ENCODE assay signal across 19 cellular contexts in genomic region chr19:5799247-5800241, GRCh38. TPM values are rescaled to one million over a fixed set of nuclear protein-coding genes. Genes with fewer than 3 reads are reported as not detected.
DNase-seq lines count a peak whose midpoint lies in the region; ATAC-seq and TF ChIP-seq lines count a peak whose summit lies in the region.
"Had no signal": no experiment of that assay in that cellular context is flagged by ENCODE, and none has a peak within 500 bp of the region (broad histone marks: within the 10 kb centered on the region; RNA-seq: fewer than 3 reads in every experiment).

No MANE protein-coding gene starts in this region.

- H3K27ac ChIP-seq in right cardiac atrium (ENCODE audit: low read length): no peak overlapping the region
- H3K27ac ChIP-seq in testis: peak overlapping the region; percentile 15 to 65
- H3K27ac ChIP-seq in PC-3 (ENCODE audit: low read length): no peak overlapping the region
- no peak overlapping the region for H3K27ac ChIP-seq in mammary epithelial cell (ENCODE audit: insufficient read depth, low read depth, low read length)
- H3K27ac ChIP-seq: A549, epithelial cell of prostate, vagina had no signal

- H2AFZ ChIP-seq in PC-3 (ENCODE audit: low read length) (no peak overlapping the region), mammary epithelial cell (ENCODE audit: low read depth, low read length) (no peak overlapping the region)

- H3K4me2 ChIP-seq in PC-3 (ENCODE audit: low read length): no peak overlapping the region
- no peak overlapping the region for H3K4me2 ChIP-seq in mammary epithelial cell (ENCODE audit: insufficient read depth, low read depth, low read length)
- H3K4me2 ChIP-seq: A549 had no signal

- H3K36me3 ChIP-seq in testis (ENCODE audit: low read depth, missing control alignments) (no peaks in the 10 kb centered on the region), PC-3 (ENCODE audit: low read depth, low read length) (no peaks in the 10 kb centered on the region), mammary epithelial cell (ENCODE audit: insufficient read depth, low read length) (no peaks in the 10 kb centered on the region)
- H3K36me3 ChIP-seq: vagina had no signal

- H3K9me2 ChIP-seq in PC-3 (replicated peaks; ENCODE audit: low read length): no peaks in the 10 kb centered on the region

- peak; percentile 53 to 54 for ATAC-seq in right cardiac atrium
- ATAC-seq in PC-3: no peak
- ATAC-seq: A549; activated T-cell treated with anti-CD3 and anti-CD28 coated beads, Interleukin-2, amount 50 U/mL, for 72 hours; naive thymus-derived CD4-positive, alpha-beta T cell; stimulated activated naive CD8-positive, alpha-beta T cell treated with anti-CD3 and anti-CD28 coated beads, Interleukin-15, Interleukin-2, amounts not matched to agents 100 U/mL and 50 U/mL, for 24 hours had no signal

- in situ Hi-C loops in mammary epithelial cell (cut with MboI; ENCODE audit: low sequenced_read_pairs in 2 of 2): loop anchor here in 1 of 2 donors (10.0 kb wide), 1 partner anchor 105 kb away; the partner anchor contains the start of genes NDUFA11 and VMAC

- WGBS in right cardiac atrium: 43% methylated on average over 37 of the region's 37 CpGs
- WGBS in testis, 2 donors: 52 to 74% methylated on average over 17 to 37 of the region's 37 CpGs
- WGBS in mammary epithelial cell (ENCODE audit: low coverage, missing lambda C conversion rate): 91% methylated on average over 27 of the region's 37 CpGs

- intact Hi-C loops in right cardiac atrium (cut with DNase I) (loop anchor here in 3 of 4 donors (5.0 to 10.0 kb wide), 4 partner anchors 93 to 223 kb away; no protein-coding TSS in a partner anchor), testis (cut with DNase I; ENCODE audit: low total_unique reads) (no loop called here), PC-3 (cut with micrococcal nuclease) (loop anchor here (5.0 to 10.0 kb wide), 2 partner anchors 115 to 223 kb away; partner anchors contain the start of genes HSD11B1L and MICOS13), mammary epithelial cell (cut with micrococcal nuclease) (loop anchor here (10.0 kb wide), 1 partner anchor 325 kb away; no protein-coding TSS in a partner anchor)

- DNase-seq in NCI-H82 (lab: John Stamatoyannopoulos, UW) (peak; percentile 61), NCI-H82 treated with DMSO at 0.1 percent for 48 hours (lab: John Stamatoyannopoulos, UW; ENCODE audit: unreplicated experiment) (no peak), UCSD-AML1 (lab: John Stamatoyannopoulos, UW; ENCODE audit: unreplicated experiment) (peak; percentile 76), right cardiac atrium (peak in 2 of 3 donors; percentile 81 to 90), testis (peak; percentile 86), PC-3 (no peak), mammary epithelial cell (no peak)
- DNase-seq in stimulated activated CD4-positive, alpha-beta T cell treated with anti-CD3 and anti-CD28 coated beads, Interleukin-15, amount 100 ng/mL, for 24 hours: no peak
- DNase-seq: activated CD4-positive, alpha-beta T cell treated with anti-CD3 and anti-CD28 coated beads, Interleukin-2, amount 50 U/mL, for 48 hours; activated T-cell treated with anti-CD3 and anti-CD28 coated beads, Interleukin-2, amount 50 U/mL, for 72 hours; naive thymus-derived CD4-positive, alpha-beta T cell; NCI-H1417 treated with DMSO at 0.1 percent for 48 hours; NCI-H526 treated with DMSO at 0.1 percent for 48 hours; RPMI8226; stimulated activated naive CD8-positive, alpha-beta T cell treated with anti-CD3 and anti-CD28 coated beads, Interleukin-15, Interleukin-2, amounts not matched to agents 100 U/mL and 50 U/mL, for 24 hours had no signal

- TF ChIP-seq POLR2A in testis (IDR thresholded peaks at IDR 0.05): no peak

- POLR2A ChIA-PET in PC-3 (lab: Charles Lee; ENCODE audit: unreplicated experiment): no interaction called here

- BruUV-seq in PC-3 (replicated peaks; lab: Mats Ljungman, UMichigan): no TSS peak
- BruUV-seq in mammary epithelial cell (replicated peaks; lab: Mats Ljungman, UMichigan): no TSS peak

- no peaks in the 10 kb centered on the region for H3K27me3 ChIP-seq in right cardiac atrium (ENCODE audit: control insufficient read depth, insufficient read depth)
- H3K27me3 ChIP-seq in testis: no peaks in the 10 kb centered on the region
- no peaks in the 10 kb centered on the region for H3K27me3 ChIP-seq in PC-3 (ENCODE audit: low read length)
- no peaks in the 10 kb centered on the region for H3K27me3 ChIP-seq in mammary epithelial cell (ENCODE audit: insufficient read depth, low read length)

- TF ChIP-seq CTCF in testis (IDR thresholded peaks at IDR 0.05) (no peak), PC-3 (conservative IDR thresholded peaks at IDR 0.05; ENCODE audit: low read depth, low read length) (no peak), mammary epithelial cell (conservative IDR thresholded peaks at IDR 0.05 in 1 of 2, IDR thresholded peaks at IDR 0.05 in 1 of 2; ENCODE audit: extremely low read depth in 1 of 2, insufficient read depth in 1 of 2, low read depth in 1 of 2, low read length in 2 of 2) (no peak)

- CTCF ChIA-PET in PC-3 (lab: Charles Lee): no interaction called here
- CTCF ChIA-PET in mammary epithelial cell (lab: Charles Lee; ENCODE audit: low non-redundant PET): no interaction called here

- no peaks in the 10 kb centered on the region for H3K79me2 ChIP-seq in PC-3 (ENCODE audit: low read length)
- H3K79me2 ChIP-seq in mammary epithelial cell (ENCODE audit: insufficient read depth, low read length): no peaks in the 10 kb centered on the region

- dilution Hi-C loops in mammary epithelial cell (cut with HindIII; ENCODE audit: low sequenced_read_pairs): loop anchor here (10.0 kb wide), 2 partner anchors 165 to 195 kb away; no protein-coding TSS in a partner anchor

- no peaks in the 10 kb centered on the region for H4K20me1 ChIP-seq in PC-3 (ENCODE audit: low read length)
- no peaks in the 10 kb centered on the region for H4K20me1 ChIP-seq in mammary epithelial cell (ENCODE audit: insufficient read depth, low read length)

- H3K4me1 ChIP-seq in right cardiac atrium (ENCODE audit: control insufficient read depth, insufficient read depth, low read length) (no peaks in the 10 kb centered on the region), testis (peaks cover 47% of the 10 kb centered on the region), PC-3 (ENCODE audit: insufficient read depth, low read length) (peaks cover 10% of the 10 kb centered on the region), mammary epithelial cell (ENCODE audit: insufficient read depth, low read length) (peaks cover 6% of the 10 kb centered on the region)

- no peak overlapping the region for H3K9ac ChIP-seq in PC-3 (ENCODE audit: low read length)
- H3K9ac ChIP-seq in mammary epithelial cell (ENCODE audit: insufficient read depth, low read length): no peak overlapping the region

- H3K9me3 ChIP-seq in right cardiac atrium (ENCODE audit: control insufficient read depth, low read length) (no peaks in the 10 kb centered on the region), testis (no peaks in the 10 kb centered on the region), PC-3 (ENCODE audit: low read length) (no peaks in the 10 kb centered on the region), mammary epithelial cell (replicated peaks; ENCODE audit: insufficient read depth, low read length) (no peaks in the 10 kb centered on the region)
- H3K9me3 ChIP-seq: A549, vagina had no signal

- H3K4me3 ChIP-seq in right cardiac atrium (ENCODE audit: low read length) (no peak overlapping the region), testis (no peak overlapping the region), PC-3 (ENCODE audit: low read length) (no peak overlapping the region), mammary epithelial cell (replicated peaks in 1 of 3; ENCODE audit: insufficient read depth in 1 of 3, low read depth in 2 of 3, low read length in 3 of 3) (no peak overlapping the region)
- H3K4me3 ChIP-seq: A549, vagina had no signal

- no peaks in the 10 kb centered on the region for H3F3A ChIP-seq in PC-3 (ENCODE audit: low read length, unreplicated experiment)

RNA-seq across cellular contexts. Expression of gene NRTN, which starts 5.3 kb away (rescaled TPM):
- total RNA-seq in right cardiac atrium: 10 to 100 TPM; 31.6 to 57.1 (median 52.5) TPM
- 31.7 TPM for polyA plus RNA-seq in right cardiac atrium
- total RNA-seq in testis: 10 to 100 TPM in 1 of 2 donors, 1 to 10 TPM in 1; 6.5 to 13.5 TPM
- 1.7 TPM for polyA plus RNA-seq in testis (ENCODE audit: insufficient read depth, low read depth, low replicate concordance)
- total RNA-seq in PC-3 (2014; rRNA removed): 3.9 and 8.8 TPM in 2 replicates
- under 1 TPM in 1 of 2 donors, not detected in 1; 0.17 TPM for total RNA-seq in mammary epithelial cell
- polyA plus RNA-seq in mammary epithelial cell: not detected
- polyA minus RNA-seq in mammary epithelial cell: not detected

RNA-seq across cellular contexts. Expression of gene DUS3L, which starts 8.6 kb away (rescaled TPM):
- total RNA-seq in right cardiac atrium: 10 to 100 TPM; 16.0 to 27.3 (median 19.7) TPM
- 15.5 TPM for polyA plus RNA-seq in right cardiac atrium
- total RNA-seq in testis: 100 to 1,000 TPM in 1 of 2 donors, 10 to 100 TPM in 1; 92.2 to 114 TPM
- 75.6 TPM for polyA plus RNA-seq in testis (ENCODE audit: insufficient read depth, low read depth, low replicate concordance)
- 118 and 148 TPM in 2 replicates for total RNA-seq in PC-3 (2014; rRNA removed)
- 10 to 100 TPM; 25.5 to 47.0 TPM for total RNA-seq in mammary epithelial cell
- polyA plus RNA-seq in mammary epithelial cell: 22.2 TPM
- polyA minus RNA-seq in mammary epithelial cell: 24.1 TPM

RNA-seq across cellular contexts. Expression of gene PRR22, which starts 15.0 kb away (rescaled TPM):
- total RNA-seq in right cardiac atrium: 1 to 10 TPM in 2 of 4 donors, under 1 TPM in 2; 0.74 to 1.7 (median 1.2) TPM
- 0.84 TPM for polyA plus RNA-seq in right cardiac atrium
- total RNA-seq in testis: 10 to 100 TPM; 24.0 to 35.0 TPM
- 54.9 TPM for polyA plus RNA-seq in testis (ENCODE audit: insufficient read depth, low read depth, low replicate concordance)
- total RNA-seq in PC-3 (2014; rRNA removed): 3.5 and 5.6 TPM in 2 replicates
- total RNA-seq in mammary epithelial cell: 1 to 10 TPM in 1 of 2 donors, under 1 TPM in 1; 0.50 to 6.0 TPM
- polyA plus RNA-seq in mammary epithelial cell: 1.00 TPM
- not detected for polyA minus RNA-seq in mammary epithelial cell

RNA-seq across cellular contexts. Expression of gene FUT6, which starts 40.0 kb away (rescaled TPM):
- total RNA-seq in right cardiac atrium (not detected), testis (under 1 TPM; 0.19 to 0.39 TPM), PC-3 (2014; rRNA removed) (0.69 TPM in 1 of 2 replicates, not detected in the other), mammary epithelial cell (under 1 TPM in 1 of 2 donors, not detected in 1; 0.17 TPM)
- polyA plus RNA-seq in right cardiac atrium (not detected), testis (ENCODE audit: insufficient read depth, low read depth, low replicate concordance) (0.84 TPM), mammary epithelial cell (not detected)
- polyA minus RNA-seq in mammary epithelial cell: not detected
- total RNA-seq: naive thymus-derived CD4-positive, alpha-beta T cell; T-helper 2 cell treated with Interferon-gamma antibody and Interleukin-4, amounts not matched to agents 100 ng/mL and 5 ng/mL, for 36 hours had no signal
- polyA plus RNA-seq: A549; naive thymus-derived CD4-positive, alpha-beta T cell had no signal

RNA-seq across cellular contexts. Expression of gene FUT3, which starts 51.7 kb away (rescaled TPM):
- total RNA-seq in right cardiac atrium (not detected), testis (1 to 10 TPM; 1.1 to 4.4 TPM), PC-3 (2014; rRNA removed) (7.7 and 7.8 TPM in 2 replicates), mammary epithelial cell (1 to 10 TPM in 1 of 2 donors, under 1 TPM in 1; 0.67 to 1.0 TPM)
- polyA plus RNA-seq in right cardiac atrium (not detected), testis (ENCODE audit: insufficient read depth, low read depth, low replicate concordance) (3.5 TPM), mammary epithelial cell (0.45 TPM)
- not detected for polyA minus RNA-seq in mammary epithelial cell
- total RNA-seq: T-helper 2 cell treated with Interferon-gamma antibody and Interleukin-4, amounts not matched to agents 100 ng/mL and 5 ng/mL, for 36 hours had no signal
- polyA plus RNA-seq: naive thymus-derived CD4-positive, alpha-beta T cell had no signal

Comparison
In these comparisons a context has a peak if more than half of its experiments do, and no peak if none do; other contexts are left out.
1. DNase-seq: peak in NCI-H82 (single experiment), UCSD-AML1 (single experiment), right cardiac atrium (2 of 3) and testis (single experiment); none in NCI-H82 treated with DMSO at 0.1 percent for 48 hours (single experiment), PC-3 (single experiment), stimulated activated CD4-positive, alpha-beta T cell treated with anti-CD3 and anti-CD28 coated beads, Interleukin-15, amount 100 ng/mL, for 24 hours (single experiment) and mammary epithelial cell (single experiment).
2. H3K27ac ChIP-seq: peak in testis (2 of 2); none in right cardiac atrium (single experiment), PC-3 (single experiment) and mammary epithelial cell (single experiment).